16 cellular contexts compared by ENCODE assay signal in genomic region chr12:67741234-67741633, GRCh38.
DNase-seq lines count a peak whose midpoint lies in the region; TF ChIP-seq lines count a peak whose summit lies in the region.
"Had no signal": no experiment of that assay in that cellular context is flagged by ENCODE, and none has a peak within 500 bp of the region (broad histone marks: within the 10 kb centered on the region; RNA-seq: fewer than 3 reads in every experiment).

No MANE protein-coding gene starts in this region.

- H4K8ac ChIP-seq in mesenchymal stem cell (ENCODE audit: low read length), result no peak overlapping the region

- peak; percentile 39 for DNase-seq in LHCN-M2 (ENCODE audit: low read depth)
- DNase-seq in endodermal cell, result no peak
- DNase-seq in mesenchymal stem cell, result no peak
- no peak for DNase-seq in activated naive CD4-positive, alpha-beta T cell (lab: John Stamatoyannopoulos, UW)
- DNase-seq in prostate gland (ENCODE audit: low spot score), result no peak
- no peak for DNase-seq in cerebellar nuclear complex (lab: John Stamatoyannopoulos, UW)
- DNase-seq in stimulated activated CD4-positive, alpha-beta T cell treated with anti-CD3 and anti-CD28 coated beads, Interleukin-4, amount 100 ng/mL, for 1 hour, result no peak
- DNase-seq: BE2C; CD4-positive, alpha-beta memory T cell; DMS79; GDM1; GOT3; HFFc6 had no signal

- no peak overlapping the region for H3K14ac ChIP-seq in mesenchymal stem cell (ENCODE audit: low read length in 2 of 2)

- H3K9me3 Mint-ChIP-seq in endodermal cell, result no peaks in the 10 kb centered on the region
- H3K9me3 Mint-ChIP-seq: HFFc6 had no signal

- H3K9me3 ChIP-seq in endodermal cell (ENCODE audit: control insufficient read depth, low read length) (no peaks in the 10 kb centered on the region), mesenchymal stem cell (ENCODE audit: control insufficient read depth, low read length) (no peaks in the 10 kb centered on the region), prostate gland (no peaks in the 10 kb centered on the region)
- H3K9me3 ChIP-seq: A549, BE2C, HAP-1 had no signal

- 84 to 90% methylated on average over 2 to 3 of the region's 3 CpGs for WGBS in endodermal cell (ENCODE audit: insufficient coverage in 1 of 2, insufficient read length in 1 of 2), 2 experiments
- 50% methylated on average over 2 of the region's 3 CpGs for WGBS in mesenchymal stem cell
- 93% methylated on average over 3 of the region's 3 CpGs for WGBS in prostate gland

- no peaks in the 10 kb centered on the region for H3K27me3 Mint-ChIP-seq in endodermal cell (ENCODE audit: insufficient read depth)
- H3K27me3 Mint-ChIP-seq: CD4-positive, alpha-beta memory T cell had no signal

- no peak overlapping the region for H2AFZ ChIP-seq in mesenchymal stem cell (ENCODE audit: low read depth, low read length)

- H3K18ac ChIP-seq in mesenchymal stem cell (ENCODE audit: low read depth in 1 of 2, low read length in 2 of 2), result no peak overlapping the region

- no peak overlapping the region for H3K9ac ChIP-seq in endodermal cell (ENCODE audit: extremely low read depth, low read length, poor library complexity, severe bottlenecking)
- H3K9ac ChIP-seq in mesenchymal stem cell (ENCODE audit: low read length), result peak overlapping the region; percentile 21

- H3K27me3 ChIP-seq in endodermal cell (ENCODE audit: control insufficient read depth, insufficient read depth, low read length, poor library complexity, severe bottlenecking) (no peaks in the 10 kb centered on the region), mesenchymal stem cell (ENCODE audit: control insufficient read depth in 1 of 2, insufficient read depth in 1 of 2, low read length in 2 of 2) (no peaks in the 10 kb centered on the region), prostate gland (replicated peaks; ENCODE audit: insufficient read depth) (no peaks in the 10 kb centered on the region)
- H3K27me3 ChIP-seq: BE2C had no signal

- no peak overlapping the region for H2AK5ac ChIP-seq in mesenchymal stem cell (ENCODE audit: low read length, severe bottlenecking)

- no peak overlapping the region for H4K91ac ChIP-seq in mesenchymal stem cell (ENCODE audit: low read length)

- no peak overlapping the region for H3K4ac ChIP-seq in mesenchymal stem cell (ENCODE audit: low read depth in 1 of 2, low read length in 2 of 2)

- H2BK12ac ChIP-seq in mesenchymal stem cell (ENCODE audit: low read length in 2 of 2), result no peak overlapping the region

- H2BK15ac ChIP-seq in mesenchymal stem cell (ENCODE audit: low read depth, poor library complexity, severe bottlenecking), result no peak overlapping the region

- intact Hi-C loops in prostate gland (cut with DNase I), result no loop called here

- H2BK120ac ChIP-seq in mesenchymal stem cell (ENCODE audit: low read depth, low read length), result no peak overlapping the region

- no peak for TF ChIP-seq POLR2A in prostate gland (IDR thresholded peaks at IDR 0.05)

- H3K27ac Mint-ChIP-seq in endodermal cell, result no peak overlapping the region
- H3K27ac Mint-ChIP-seq: CD4-positive, alpha-beta memory T cell; HFFc6 had no signal

- H3K79me1 ChIP-seq in mesenchymal stem cell (replicated peaks; ENCODE audit: low read length, poor library complexity, severe bottlenecking), result no peaks in the 10 kb centered on the region

- peak overlapping the region; percentile 70 for H3K27ac ChIP-seq in endodermal cell (ENCODE audit: low read depth, low read length)
- no peak overlapping the region for H3K27ac ChIP-seq in mesenchymal stem cell (ENCODE audit: low read length, poor library complexity, severe bottlenecking)
- H3K27ac ChIP-seq in prostate gland, result no peak overlapping the region
- H3K27ac ChIP-seq: A549, C4-2B had no signal

- no peak overlapping the region for H3K4me3 Mint-ChIP-seq in endodermal cell
- H3K4me3 Mint-ChIP-seq: CD4-positive, alpha-beta memory T cell; HFFc6 had no signal

- no peak overlapping the region for H3K4me2 ChIP-seq in mesenchymal stem cell (ENCODE audit: low read length, poor library complexity, severe bottlenecking)
- H3K4me2 ChIP-seq: A549 had no signal

- no peak overlapping the region for H2BK5ac ChIP-seq in mesenchymal stem cell (ENCODE audit: low read depth, low read length, poor library complexity, severe bottlenecking)

- H3K36me3 Mint-ChIP-seq in endodermal cell (ENCODE audit: low read depth), result no peaks in the 10 kb centered on the region
- H3K36me3 Mint-ChIP-seq: CD4-positive, alpha-beta memory T cell had no signal

- TF ChIP-seq CTCF in endodermal cell (conservative IDR thresholded peaks at IDR 0.05) (no peak), prostate gland (IDR thresholded peaks at IDR 0.05) (no peak)

- H3K4me1 ChIP-seq in endodermal cell (ENCODE audit: control insufficient read depth, insufficient read depth, low read length) (peaks cover 14% of the 10 kb centered on the region), mesenchymal stem cell (ENCODE audit: control insufficient read depth, insufficient read depth, low read depth, low read length) (peaks cover 5% of the 10 kb centered on the region), prostate gland (replicated peaks) (no peaks in the 10 kb centered on the region)
- H3K4me1 ChIP-seq: A549, HAP-1 had no signal

- no peak overlapping the region for H3K4me3 ChIP-seq in endodermal cell (ENCODE audit: low read length)
- H3K4me3 ChIP-seq in mesenchymal stem cell (ENCODE audit: insufficient read depth in 1 of 2, low read depth in 1 of 2, low read length in 2 of 2), result no peak overlapping the region
- no peak overlapping the region for H3K4me3 ChIP-seq in prostate gland
- H3K4me3 ChIP-seq: A549, HAP-1 had no signal

- H3K23ac ChIP-seq in mesenchymal stem cell (ENCODE audit: low read length in 2 of 2), result no peak overlapping the region

- H3K36me3 ChIP-seq in endodermal cell (ENCODE audit: control insufficient read depth, insufficient read depth, low read length), result no peaks in the 10 kb centered on the region
- no peaks in the 10 kb centered on the region for H3K36me3 ChIP-seq in mesenchymal stem cell (ENCODE audit: control insufficient read depth in 1 of 2, insufficient read depth in 2 of 2, low read depth in 1 of 2, low read length in 2 of 2)
- no peaks in the 10 kb centered on the region for H3K36me3 ChIP-seq in prostate gland
- H3K36me3 ChIP-seq: BE2C, HAP-1 had no signal

- H3K4me1 Mint-ChIP-seq in endodermal cell, result peaks cover 31% of the 10 kb centered on the region
- H3K4me1 Mint-ChIP-seq: CD4-positive, alpha-beta memory T cell had no signal
